In the genomic region with DNA sequence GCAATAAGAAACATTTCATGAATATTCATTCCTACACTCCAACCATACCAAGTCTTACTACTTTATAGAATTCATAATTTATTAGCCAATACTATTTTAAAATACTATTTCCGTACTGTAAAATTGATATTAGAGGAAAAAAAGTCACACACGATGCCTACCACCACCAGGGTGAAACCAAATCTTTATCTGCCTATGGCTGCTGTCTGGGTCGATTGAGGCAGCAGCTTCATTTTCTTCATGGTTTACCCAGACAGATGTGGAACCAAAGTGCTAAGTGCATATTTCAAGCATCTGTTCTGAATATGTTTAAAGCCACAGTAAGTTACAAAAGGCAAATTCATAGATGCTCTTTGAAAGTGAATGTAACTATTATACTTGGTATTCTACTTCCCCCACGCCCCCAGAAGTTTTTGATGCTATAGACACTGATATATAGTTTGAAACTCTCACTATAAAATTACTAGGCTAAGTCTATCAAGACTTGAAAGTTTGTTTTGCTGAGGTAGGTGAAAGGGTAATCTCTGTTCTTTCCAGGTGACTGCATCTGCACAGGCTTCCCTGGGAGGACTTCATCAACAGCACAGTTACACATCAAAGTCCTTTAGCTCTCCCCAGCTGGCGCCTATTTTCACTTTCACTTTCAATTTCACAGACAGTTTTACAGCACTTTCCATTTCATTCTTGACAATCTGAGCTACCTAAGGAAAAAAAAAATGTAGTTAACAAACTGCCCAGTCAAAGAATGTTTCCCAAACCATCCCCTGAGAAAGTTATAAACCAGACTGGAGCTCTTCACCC, we compare ENCODE assay signal across 8 cellular contexts.
DNase-seq lines count a peak whose midpoint lies in the region; ATAC-seq and TF ChIP-seq lines count a peak whose summit lies in the region.

No MANE protein-coding gene starts in this region.

- H3K4ac ChIP-seq in IMR-90 (ENCODE audit: low read depth, low read length): no peak overlapping the region

- H3K27ac ChIP-seq in IMR-90 (ENCODE audit: insufficient read depth, low read length): peak overlapping the region; percentile 20; the same call in 1 of the 2 replicates
- H3K27ac ChIP-seq in smooth muscle cell (ENCODE audit: low read depth): no peak overlapping the region

- intact Hi-C loops in IMR-90 (cut with micrococcal nuclease): no loop called here

- H2BK120ac ChIP-seq in IMR-90 (ENCODE audit: low read depth, low read length): no peak overlapping the region

- H3F3A ChIP-seq in smooth muscle cell (ENCODE audit: low read depth): no peaks in the 10 kb centered on the region

- no peak overlapping the region for H3K23ac ChIP-seq in IMR-90 (ENCODE audit: low read depth, low read length)

- no peaks in the 10 kb centered on the region for H3K79me2 ChIP-seq in smooth muscle cell (ENCODE audit: low read depth)

- no CpG with 5 or more reads among the region's 5 CpGs for WGBS in IMR-90 (ENCODE audit: extremely low coverage in 2 of 2, insufficient read length in 1 of 2), 2 experiments
- 93% methylated on average over 5 of the region's 5 CpGs for WGBS in smooth muscle cell (ENCODE audit: low lambda C conversion rate)

- H3K9me3 ChIP-seq in IMR-90 (ENCODE audit: control insufficient read depth, insufficient read depth, low read length): no peaks in the 10 kb centered on the region
- H3K9me3 ChIP-seq in smooth muscle cell (replicated peaks; ENCODE audit: low read depth): no peaks in the 10 kb centered on the region

- in situ Hi-C loops in IMR-90 (cut with MboI; ENCODE audit: low sequenced_read_pairs): no loop called here

- H4K20me1 ChIP-seq in IMR-90 (ENCODE audit: insufficient read depth, low read length) (no peaks in the 10 kb centered on the region), smooth muscle cell (ENCODE audit: low read depth) (no peaks in the 10 kb centered on the region)

- CTCF ChIA-PET in IMR-90 (lab: Yijun Ruan, JAX): interaction anchor here (0.7 kb wide), 1 partner anchor 28 kb away, joined by 4 read pairs; no protein-coding TSS in a partner anchor

- peak overlapping the region in 1 of 2 experiments; percentile 74; a peak in 2 of 4 replicates for H4K8ac ChIP-seq in IMR-90 (ENCODE audit: low read depth in 2 of 2, low read length in 2 of 2)

- POLR2A ChIA-PET in IMR-90 (lab: Charles Lee; ENCODE audit: unreplicated experiment): interaction anchor here (0.6 kb wide), 1 partner anchor 529 kb away, joined by 3 read pairs; no protein-coding TSS in a partner anchor

- H2BK15ac ChIP-seq in IMR-90 (ENCODE audit: low read depth, low read length): no peak overlapping the region

- H2AK9ac ChIP-seq in IMR-90 (replicated peaks; ENCODE audit: low read depth, low read length, poor library complexity): no peak overlapping the region

- H3K4me3 ChIP-seq in IMR-90 (ENCODE audit: insufficient read depth, low read depth, low read length): peak overlapping the region; percentile 22; the same call in 1 of the 2 replicates
- peak overlapping the region; percentile 51 for H3K4me3 ChIP-seq in fibroblast of villous mesenchyme (ENCODE audit: low read depth, low read length)
- H3K4me3 ChIP-seq in smooth muscle cell: peak overlapping the region; percentile 7

- no peak overlapping the region for H2BK20ac ChIP-seq in IMR-90 (ENCODE audit: low read depth, low read length)

- TF ChIP-seq RAD21 in IMR-90 (IDR thresholded peaks at IDR 0.05; ENCODE audit: low read length): no peak

- no TSS peak for BruUV-seq in IMR-90 (replicated peaks; lab: Mats Ljungman, UMichigan)

- H3K4me1 ChIP-seq in IMR-90 (ENCODE audit: control insufficient read depth, insufficient read depth, low read length): no peaks in the 10 kb centered on the region; the same call in 1 of the 2 replicates
- no peaks in the 10 kb centered on the region for H3K4me1 ChIP-seq in smooth muscle cell (ENCODE audit: low read depth)

- peak; percentile 92 for ATAC-seq in GM21515 (IDR thresholded peaks at IDR 0.05; ENCODE audit: unreplicated experiment)
- ATAC-seq in IMR-90 (ENCODE audit: low read depth): peak; percentile 72
- no peak for ATAC-seq in esophagus mucosa

- H2AFZ ChIP-seq in IMR-90 (replicated peaks; ENCODE audit: low read length, poor library complexity) (no peak overlapping the region), smooth muscle cell (ENCODE audit: low read depth) (no peak overlapping the region)

- H3K4me2 ChIP-seq in IMR-90 (ENCODE audit: low read depth, low read length): peak overlapping the region; percentile 89
- peak overlapping the region; percentile 36 for H3K4me2 ChIP-seq in smooth muscle cell

- H3K36me3 ChIP-seq in IMR-90 (ENCODE audit: control insufficient read depth, insufficient read depth, low read length) (no peaks in the 10 kb centered on the region), smooth muscle cell (ENCODE audit: low read depth) (peaks cover 3% of the 10 kb centered on the region)

- H3K79me1 ChIP-seq in IMR-90 (ENCODE audit: low read depth in 1 of 2, low read length in 2 of 2): no peaks in the 10 kb centered on the region

- no peak overlapping the region for H2AK5ac ChIP-seq in IMR-90 (ENCODE audit: low read depth, low read length)

- no peak overlapping the region for H2BK5ac ChIP-seq in IMR-90 (ENCODE audit: low read depth, low read length, poor library complexity, severe bottlenecking)

- H3K27me3 ChIP-seq in IMR-90 (ENCODE audit: control insufficient read depth, insufficient read depth, low read length) (no peaks in the 10 kb centered on the region), smooth muscle cell (ENCODE audit: low read depth) (no peaks in the 10 kb centered on the region)

- H3K9ac ChIP-seq in IMR-90 (ENCODE audit: low read depth, low read length) (no peak overlapping the region), smooth muscle cell (ENCODE audit: low read depth) (no peak overlapping the region)

- peak overlapping the region; percentile 7; the same call in 1 of the 2 replicates for H3K18ac ChIP-seq in IMR-90 (ENCODE audit: low read depth, low read length)

- TF ChIP-seq CTCF in IMR-90 (conservative IDR thresholded peaks at IDR 0.05; ENCODE audit: low read depth, low read length) (no peak), fibroblast of villous mesenchyme (IDR thresholded peaks at IDR 0.05; ENCODE audit: insufficient read depth, low read depth, low read length) (no peak), smooth muscle cell (IDR thresholded peaks at IDR 0.05; ENCODE audit: borderline replicate concordance, insufficient read depth, poor library complexity, severe bottlenecking) (no peak)

- peak; percentile 34 for DNase-seq in ELR (ENCODE audit: low read depth)
- DNase-seq in IMR-90: peak; percentile 59
- peak; percentile 14 for DNase-seq in activated T-cell treated with anti-CD3 and anti-CD28 coated beads for 1 hour (ENCODE audit: low read depth)
- peak; percentile 82 for DNase-seq in fibroblast of villous mesenchyme (ENCODE audit: low read depth)
- no peak for DNase-seq in smooth muscle cell (lab: John Stamatoyannopoulos, UW; ENCODE audit: unreplicated experiment)
- no peak for DNase-seq in NCI-H82 (lab: John Stamatoyannopoulos, UW)

- TF ChIP-seq POLR2A in IMR-90 (IDR thresholded peaks at IDR 0.05; ENCODE audit: low read depth, low read length): no peak

- H3K9me1 ChIP-seq in IMR-90 (ENCODE audit: insufficient read depth, low read length): 0 out of 2 replicates have a peak, but pooled peaks cover 4% of the 10 kb centered on the region

- H3K56ac ChIP-seq in IMR-90 (ENCODE audit: extremely low read depth, insufficient read depth, low read length): no peak overlapping the region

- 0 out of 2 replicates have a peak overlapping the region, but pooled peaks have one; percentile 38 for H3K14ac ChIP-seq in IMR-90 (replicated peaks; ENCODE audit: low read depth, low read length)

- peak overlapping the region; percentile 22 for H4K5ac ChIP-seq in IMR-90 (ENCODE audit: low read depth, low read length)

- H4K91ac ChIP-seq in IMR-90 (ENCODE audit: insufficient read depth, low read depth, low read length): no peak overlapping the region

- dilution Hi-C loops in IMR-90 (cut with HindIII; ENCODE audit: low sequenced_read_pairs, unreplicated experiment): no loop called here

TF ChIP-seq in IMR-90, 13 proteins besides CTCF, POLR2A, EP300 and RAD21:
- no peak for TF ChIP-seq MAFK (IDR thresholded peaks at IDR 0.05; ENCODE audit: low read depth, low read length)
- no peak for TF ChIP-seq CHD1 (IDR thresholded peaks at IDR 0.05; ENCODE audit: low read depth, low read length)
- TF ChIP-seq, protein P1, sequence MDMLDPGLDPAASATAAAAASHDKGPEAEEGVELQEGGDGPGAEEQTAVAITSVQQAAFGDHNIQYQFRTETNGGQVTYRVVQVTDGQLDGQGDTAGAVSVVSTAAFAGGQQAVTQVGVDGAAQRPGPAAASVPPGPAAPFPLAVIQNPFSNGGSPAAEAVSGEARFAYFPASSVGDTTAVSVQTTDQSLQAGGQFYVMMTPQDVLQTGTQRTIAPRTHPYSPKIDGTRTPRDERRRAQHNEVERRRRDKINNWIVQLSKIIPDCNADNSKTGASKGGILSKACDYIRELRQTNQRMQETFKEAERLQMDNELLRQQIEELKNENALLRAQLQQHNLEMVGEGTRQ (IDR thresholded peaks at IDR 0.05; ENCODE audit: low read depth, low read length): no peak
- no peak for TF ChIP-seq NFE2L2 (IDR thresholded peaks at IDR 0.05; ENCODE audit: low read depth, low read length)
- TF ChIP-seq, protein P2, sequence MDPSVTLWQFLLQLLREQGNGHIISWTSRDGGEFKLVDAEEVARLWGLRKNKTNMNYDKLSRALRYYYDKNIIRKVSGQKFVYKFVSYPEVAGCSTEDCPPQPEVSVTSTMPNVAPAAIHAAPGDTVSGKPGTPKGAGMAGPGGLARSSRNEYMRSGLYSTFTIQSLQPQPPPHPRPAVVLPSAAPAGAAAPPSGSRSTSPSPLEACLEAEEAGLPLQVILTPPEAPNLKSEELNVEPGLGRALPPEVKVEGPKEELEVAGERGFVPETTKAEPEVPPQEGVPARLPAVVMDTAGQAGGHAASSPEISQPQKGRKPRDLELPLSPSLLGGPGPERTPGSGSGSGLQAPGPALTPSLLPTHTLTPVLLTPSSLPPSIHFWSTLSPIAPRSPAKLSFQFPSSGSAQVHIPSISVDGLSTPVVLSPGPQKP (IDR thresholded peaks at IDR 0.05; ENCODE audit: borderline replicate concordance, low read depth, low read length): no peak
- no peak for TF ChIP-seq FOS (IDR thresholded peaks at IDR 0.05; ENCODE audit: low read depth, low read length)
- TF ChIP-seq RCOR1 (IDR thresholded peaks at IDR 0.05; ENCODE audit: insufficient replicate concordance, low read length): no peak
- TF ChIP-seq BHLHE40 (IDR thresholded peaks at IDR 0.05; ENCODE audit: low read depth, low read length): no peak
- no peak for TF ChIP-seq MXI1 (IDR thresholded peaks at IDR 0.05; ENCODE audit: borderline replicate concordance, low read depth, low read length)

Comparison
In these comparisons a context has a peak if more than half of its experiments do, and no peak if none do; other contexts are left out.
1. DNase-seq: peak in ELR (single experiment), IMR-90 (single experiment), activated T-cell treated with anti-CD3 and anti-CD28 coated beads for 1 hour (single experiment) and fibroblast of villous mesenchyme (single experiment); none in smooth muscle cell (single experiment) and NCI-H82 (single experiment).
2. Peak in every context shown above with its lines, with median percentiles within 50 percentile points of each other: H3K4me3 ChIP-seq.